In the genomic region with DNA sequence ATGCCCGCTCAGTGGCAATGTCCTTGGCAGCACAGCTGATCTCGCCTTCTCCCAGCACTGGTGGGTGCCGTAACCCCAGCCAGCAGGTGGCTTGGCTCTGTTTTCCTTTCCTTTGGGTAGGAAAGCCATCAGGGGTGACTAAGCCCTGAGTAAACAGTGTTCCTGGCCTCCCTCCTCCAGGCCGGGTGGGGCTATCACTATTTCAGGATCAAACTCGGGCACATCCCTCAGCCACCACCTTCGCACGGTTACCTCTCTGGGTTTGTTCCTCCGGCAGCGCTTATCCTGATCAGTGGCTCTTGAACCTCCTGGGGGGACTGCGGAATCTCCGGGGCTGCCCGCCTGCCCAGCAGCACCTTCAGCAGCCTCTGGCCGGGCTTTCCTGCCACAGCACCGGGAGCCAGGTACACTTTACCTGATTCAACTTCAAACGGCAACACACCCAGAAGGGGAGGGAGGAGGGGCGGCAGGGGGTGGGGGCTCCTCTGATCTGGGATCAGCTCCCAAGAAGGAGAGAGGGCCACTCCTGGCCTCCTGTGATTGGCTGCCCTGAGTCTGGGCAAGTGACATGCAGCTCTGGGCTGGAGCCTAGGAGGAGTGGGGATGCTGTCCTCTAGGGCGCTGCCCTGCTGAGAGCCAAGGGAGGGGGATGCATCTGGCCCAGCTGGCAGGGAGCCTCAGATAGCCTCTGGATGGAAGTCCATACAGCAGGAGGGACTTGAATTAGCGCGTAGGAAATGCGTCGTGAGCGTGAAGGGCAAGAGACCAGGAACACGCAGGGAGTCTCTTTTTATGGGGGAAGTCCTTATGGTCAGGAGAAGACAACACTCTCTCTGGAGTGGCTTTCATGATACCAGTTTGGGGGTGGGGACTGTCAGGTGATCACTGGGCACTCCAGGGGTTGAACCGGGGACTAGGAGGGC, we compare ENCODE assay signal across 9 cellular contexts. TPM values are rescaled to one million over a fixed set of nuclear protein-coding genes. Genes with fewer than 3 reads are reported as not detected.
DNase-seq lines count a peak whose midpoint lies in the region; ATAC-seq and TF ChIP-seq lines count a peak whose summit lies in the region.
"Had no signal": no experiment of that assay in that cellular context is flagged by ENCODE, and none has a peak within 500 bp of the region (broad histone marks: within the 10 kb centered on the region; RNA-seq: fewer than 3 reads in every experiment).

A gene with protein sequence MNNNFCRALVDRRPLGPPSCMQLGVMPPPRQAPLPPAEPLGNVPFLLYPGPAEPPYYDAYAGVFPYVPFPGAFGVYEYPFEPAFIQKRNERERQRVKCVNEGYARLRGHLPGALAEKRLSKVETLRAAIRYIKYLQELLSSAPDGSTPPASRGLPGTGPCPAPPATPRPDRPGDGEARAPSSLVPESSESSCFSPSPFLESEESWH (minus strand): TSS at position 353 of the 923 bp plus-strand sequence. CDS start 11,812 bp downstream, outside the sequence.

- POLR2A ChIA-PET in RWPE1 (lab: Yijun Ruan, JAX; ENCODE audit: low non-redundant PET): interaction anchor here (0.9 kb wide), 1 partner anchor 458 kb away, joined by 3 read pairs; a partner anchor contains a TSS

- H3K36me3 ChIP-seq in iPS-20b (ENCODE audit: insufficient read depth, low read depth, low read length) (no peaks in the 10 kb centered on the region), HAP-1 (replicated peaks) (no peaks in the 10 kb centered on the region)

- H3K9ac ChIP-seq in iPS-20b (ENCODE audit: low read depth, low read length): no peak within 1 kb of the TSS

- TF ChIP-seq CTCF in RWPE1 (conservative IDR thresholded peaks at IDR 0.05; ENCODE audit: low read depth): no peak

- peaks cover 4% of the 10 kb centered on the region; the same call in 1 of the 2 replicates for H3K4me1 ChIP-seq in iPS-20b (ENCODE audit: insufficient read depth, low read length)
- H3K4me1 ChIP-seq in HAP-1: no peaks in the 10 kb centered on the region

- in situ Hi-C loops in HAP-1 (cut with MboI; ENCODE audit: low sequenced_read_pairs): no loop called here

- H3K27me3 ChIP-seq in iPS-20b (ENCODE audit: insufficient read depth, low read length) (peaks cover 12% of the 10 kb centered on the region; the same call in 1 of the 2 replicates), HAP-1 (ENCODE audit: low read depth) (peaks cover 9% of the 10 kb centered on the region)

- H3K27ac ChIP-seq in RWPE1: peak within 1 kb of the TSS; percentile 22; the same call in 1 of the 2 replicates
- no peak within 1 kb of the TSS for H3K27ac ChIP-seq in iPS-20b (ENCODE audit: low read length)

- H3K9me3 ChIP-seq in iPS-20b (ENCODE audit: insufficient read depth, low read depth, low read length) (no peaks in the 10 kb centered on the region), HAP-1 (no peaks in the 10 kb centered on the region)

- H3K4me3 ChIP-seq in iPS-20b (ENCODE audit: low read length): peak within 1 kb of the TSS; percentile 7; the same call in 1 of the 2 replicates
- no peak within 1 kb of the TSS for H3K4me3 ChIP-seq in HAP-1

- ATAC-seq in HG03175 (IDR thresholded peaks at IDR 0.05; ENCODE audit: unreplicated experiment) (no peak), HG02938 (IDR thresholded peaks at IDR 0.05; ENCODE audit: unreplicated experiment) (no peak), HG03432 (IDR thresholded peaks at IDR 0.05; ENCODE audit: unreplicated experiment) (no peak)

- CTCF ChIA-PET in RWPE1 (lab: Yijun Ruan, JAX): interaction anchor here (0.5 to 2.2 kb wide), 12 partner anchors 8 to 753 kb away, joined by 3 to 9 read pairs (median 4); no protein-coding TSS in a partner anchor

- DNase-seq in A172 (ENCODE audit: low spot score): peak; percentile 87
- DNase-seq in HPDE6-E6E7 (ENCODE audit: extremely low spot score): peak; percentile 80
- DNase-seq in RWPE1 (ENCODE audit: low spot score): peak; percentile 97
- DNase-seq in HAP-1 (ENCODE audit: low spot score in 2 of 2): no peak

RNA-seq across cellular contexts. Expression of the gene that starts here (rescaled TPM):
- total RNA-seq in A172 (2014; rRNA removed; shearing (Covaris generic)): not detected in 2 replicates
- total RNA-seq: activated CD8-positive, alpha-beta memory T cell treated with anti-CD3 and anti-CD28 coated beads for 36 hours had no signal

Comparison
In these comparisons a context has a peak if more than half of its experiments do, and no peak if none do; other contexts are left out.
1. Peak in DNase-seq in A172; RNA of the gene not detected or under 1 TPM.
2. DNase-seq: peak in HPDE6-E6E7 (single experiment) and RWPE1 (single experiment); none in HAP-1 (0 of 2).